ENCODE assay signal across 12 cellular contexts in the genomic region with DNA sequence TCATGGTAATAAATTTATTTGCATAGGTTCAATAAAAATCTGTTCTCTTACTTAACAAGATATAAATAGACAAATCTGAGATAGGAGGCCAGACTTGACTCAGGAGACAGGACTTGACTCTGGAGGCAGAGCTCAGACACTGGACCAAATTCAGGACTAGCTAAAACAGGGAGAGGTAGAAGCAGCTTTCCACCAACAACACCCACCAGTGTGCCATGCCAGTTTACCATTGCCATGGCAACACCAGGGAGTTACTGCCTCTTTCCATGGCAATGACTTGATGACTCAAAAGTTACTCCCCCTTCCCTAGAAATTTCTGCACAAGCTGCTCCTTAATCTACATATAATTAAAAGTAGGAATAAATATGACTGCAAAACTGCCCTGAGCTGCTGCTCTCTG.
DNase-seq lines count a peak whose midpoint lies in the region; ATAC-seq lines count a peak whose summit lies in the region.
"Had no signal": no experiment of that assay in that cellular context is flagged by ENCODE, and none has a peak within 500 bp of the region (broad histone marks: within the 10 kb centered on the region; RNA-seq: fewer than 3 reads in every experiment).

No MANE protein-coding gene starts in this region.

- ATAC-seq in left cardiac atrium, result peak; percentile 53 to 95
- ATAC-seq in Right ventricle myocardium inferior, result no peak
- ATAC-seq in GM21515 (IDR thresholded peaks at IDR 0.05; ENCODE audit: unreplicated experiment), result no peak
- ATAC-seq: heart left ventricle, Panc1, WTC11 had no signal

- intact Hi-C loops in left cardiac atrium (cut with DNase I) (no loop called here), Right ventricle myocardium inferior (cut with DNase I) (no loop called here)

- DNase-seq in left cardiac atrium, result peak; percentile 26
- DNase-seq in Right ventricle myocardium inferior (ENCODE audit: missing footprints), result no peak
- peak in 44 of 58 donors; percentile 0 to 72 (median 20) for DNase-seq in anterior cingulate cortex (lab: John Stamatoyannopoulos, UW)
- DNase-seq in hippocampal formation (lab: John Stamatoyannopoulos, UW), result peak; percentile 0 to 33
- DNase-seq in NK-92 treated with Interleukin-12 subunit alpha and Interleukin-12 subunit beta, amount 100 ng/mL, for 24 hours (lab: John Stamatoyannopoulos, UW), result no peak
- DNase-seq in NCI-H1048 (lab: John Stamatoyannopoulos, UW), result no peak
- no peak for DNase-seq in stimulated activated CD4-positive, alpha-beta T cell treated with anti-CD3 and anti-CD28 coated beads, Interleukin-15, amount 100 ng/mL, for 24 hours
- DNase-seq: sigmoid colon had no signal

Comparison
In these comparisons a context has a peak if more than half of its experiments do, and no peak if none do; other contexts are left out.
1. ATAC-seq: peak in left cardiac atrium (2 of 2); none in Right ventricle myocardium inferior (single experiment) and GM21515 (single experiment).
2. DNase-seq: peak in left cardiac atrium (single experiment), anterior cingulate cortex (44 of 58) and hippocampal formation (2 of 2); none in Right ventricle myocardium inferior (single experiment), NK-92 treated with Interleukin-12 subunit alpha and Interleukin-12 subunit beta, amount 100 ng/mL, for 24 hours (single experiment), NCI-H1048 (single experiment) and stimulated activated CD4-positive, alpha-beta T cell treated with anti-CD3 and anti-CD28 coated beads, Interleukin-15, amount 100 ng/mL, for 24 hours (single experiment).